22 cellular contexts compared by ENCODE assay signal in genomic region chr10:70651661-70652060, GRCh38. TPM values are rescaled to one million over a fixed set of nuclear protein-coding genes. Genes with fewer than 3 reads are reported as not detected.
A peak's percentile ranks its signal among the peaks of the same experiment; 100 is the strongest.
DNase-seq lines count a peak whose midpoint lies in the region; ATAC-seq, FAIRE-seq and TF ChIP-seq lines count a peak whose summit lies in the region.
"Had no signal": no experiment of that assay in that cellular context is flagged by ENCODE, and none has a peak within 500 bp of the region (broad histone marks: within the 10 kb centered on the region; RNA-seq: fewer than 3 reads in every experiment).

No MANE protein-coding gene starts in this region.

- H3K4me3 ChIP-seq in GM12865 (ENCODE audit: low read depth, low read length) (no peak overlapping the region), RWPE2 (ENCODE audit: severe bottlenecking) (no peak overlapping the region), keratinocyte (ENCODE audit: control insufficient read depth in 2 of 3, extremely low read depth in 1 of 3, insufficient read depth in 2 of 3, low read depth in 1 of 3, low read length in 3 of 3) (no peak overlapping the region)
- H3K4me3 ChIP-seq: A549; BLaER1 treated with 17β-estradiol and CSF1 and Interleukin-3, amounts not matched to agents 10 nM and 100 nM; MG63; SJSA1; spleen; thoracic aorta had no signal

- H3K36me3 ChIP-seq in RWPE2 (ENCODE audit: low read depth): no peaks in the 10 kb centered on the region
- H3K36me3 ChIP-seq in keratinocyte (ENCODE audit: control insufficient read depth in 2 of 2, extremely low read depth in 1 of 2, insufficient read depth in 2 of 2, low read length in 2 of 2): no peaks in the 10 kb centered on the region
- H3K36me3 ChIP-seq: MG63, neutrophil, SJSA1, spleen, thoracic aorta had no signal

- H4K20me1 ChIP-seq in keratinocyte (ENCODE audit: control insufficient read depth, extremely low read depth, insufficient read depth, low read length): no peaks in the 10 kb centered on the region
- H4K20me1 ChIP-seq: BLaER1 treated with 17β-estradiol and CSF1 and Interleukin-3, amounts not matched to agents 10 nM and 100 nM had no signal

- H2AFZ ChIP-seq in keratinocyte (ENCODE audit: control insufficient read depth, low read length): no peak overlapping the region

- ATAC-seq in RWPE2 (ENCODE audit: low read depth): no peak
- ATAC-seq in GM19455 (IDR thresholded peaks at IDR 0.05; ENCODE audit: unreplicated experiment): no peak
- ATAC-seq: A549, left cardiac atrium had no signal

- H3K4me1 ChIP-seq in RWPE2 (ENCODE audit: insufficient read depth, poor library complexity, severe bottlenecking) (peaks cover 9% of the 10 kb centered on the region), keratinocyte (ENCODE audit: control insufficient read depth, extremely low read depth, insufficient read depth, low read length) (peaks cover 37% of the 10 kb centered on the region)
- H3K4me1 ChIP-seq: A549, spleen had no signal

- dilution Hi-C loops in keratinocyte (cut with MboI; ENCODE audit: extremely low pct_ligation_motif_present, low sequenced_read_pairs): no loop called here

- H3K9me3 ChIP-seq in RWPE2 (ENCODE audit: severe bottlenecking) (peaks cover 2% of the 10 kb centered on the region), keratinocyte (ENCODE audit: control insufficient read depth, low read depth, low read length) (peaks cover 11% of the 10 kb centered on the region)
- H3K9me3 ChIP-seq: MG63, thoracic aorta had no signal

- FAIRE-seq in keratinocyte (lab: Jason Lieb, UNC): no peak
- FAIRE-seq: A549, H1 had no signal

- TF ChIP-seq CTCF in GM12865 (IDR thresholded peaks at IDR 0.05; ENCODE audit: insufficient read depth, low read depth, low read length, missing control alignments) (no peak), RWPE2 (IDR thresholded peaks at IDR 0.05; ENCODE audit: poor library complexity, severe bottlenecking) (no peak), keratinocyte (optimal IDR thresholded peaks at IDR 0.05 in 1 of 3, IDR thresholded peaks at IDR 0.05 in 1 of 3, conservative IDR thresholded peaks at IDR 0.05 in 1 of 3; ENCODE audit: extremely low read depth in 1 of 3, insufficient read depth in 2 of 3, low read length in 3 of 3) (no peak), GM20000 (IDR thresholded peaks at IDR 0.05; ENCODE audit: extremely low read depth, missing control alignments) (no peak)

- H3K27ac ChIP-seq in RWPE2 (ENCODE audit: poor library complexity, severe bottlenecking) (peak overlapping the region; percentile 20), keratinocyte (ENCODE audit: control insufficient read depth, insufficient read depth, low read length) (peak overlapping the region; percentile 36)
- H3K27ac ChIP-seq: A549; BLaER1 treated with 17β-estradiol and CSF1 and Interleukin-3, amounts not matched to agents 10 nM and 100 nM; neutrophil; SJSA1; spleen; thoracic aorta had no signal

- H3K27me3 ChIP-seq in RWPE2 (ENCODE audit: insufficient read depth, poor library complexity, severe bottlenecking) (no peaks in the 10 kb centered on the region), keratinocyte (ENCODE audit: control insufficient read depth, extremely low read depth, insufficient read depth, low read length) (no peaks in the 10 kb centered on the region)
- H3K27me3 ChIP-seq: BLaER1 treated with 17β-estradiol and CSF1 and Interleukin-3, amounts not matched to agents 10 nM and 100 nM; MG63; neutrophil; SJSA1; spleen had no signal

- no peaks in the 10 kb centered on the region for H3K79me2 ChIP-seq in keratinocyte (ENCODE audit: control insufficient read depth, insufficient read depth, low read length)

- DNase-seq in NCI-H2171 (lab: John Stamatoyannopoulos, UW): peak; percentile 21
- DNase-seq in NCI-H2171 treated with DMSO at 0.1 percent for 48 hours (lab: John Stamatoyannopoulos, UW): no peak
- peak; percentile 30 for DNase-seq in GM12865 (ENCODE audit: low read depth)
- DNase-seq in RWPE2 (ENCODE audit: low spot score): no peak
- DNase-seq in keratinocyte (ENCODE audit: low read depth, low spot score): no peak
- DNase-seq in activated naive CD4-positive, alpha-beta T cell treated with anti-CD3 and anti-CD28 coated beads, Interleukin-2, amount 50 U/mL, for 16 hours: no peak
- DNase-seq in GM20000 (ENCODE audit: low spot score): no peak
- DNase-seq: activated B cell treated with CpG ODN at 0.5 μM for 24 hours, DMS153, endodermal cell, left cardiac atrium, MG63, NCI-H1930, NCI-H510A treated with DMSO at 0.1 percent for 48 hours, spleen had no signal

- H3K9ac ChIP-seq in keratinocyte (ENCODE audit: control insufficient read depth, extremely low read depth, insufficient read depth, low read length): peak overlapping the region; percentile 29
- H3K9ac ChIP-seq: BLaER1 treated with 17β-estradiol and CSF1 and Interleukin-3, amounts not matched to agents 10 nM and 100 nM had no signal

- H3K4me2 ChIP-seq in keratinocyte (ENCODE audit: control insufficient read depth, extremely low read depth, insufficient read depth, low read depth, low read length): no peak overlapping the region
- H3K4me2 ChIP-seq: A549; BLaER1 treated with 17β-estradiol and CSF1 and Interleukin-3, amounts not matched to agents 10 nM and 100 nM had no signal

- no peaks in the 10 kb centered on the region for H3K9me1 ChIP-seq in keratinocyte (ENCODE audit: control insufficient read depth, extremely low read depth, insufficient read depth, low read length)

RNA-seq across cellular contexts. Expression of gene ADAMTS14, which starts 20.6 kb away (rescaled TPM):
- polyA plus RNA-seq in keratinocyte: 0.09 to 0.75 TPM (median 0.12 TPM) in 3 replicates
- 0.30 TPM for polyA plus RNA-seq in keratinocyte (2011; ENCODE audit: low read depth)
- 0.11 and 0.17 TPM in 2 replicates for polyA plus RNA-seq in keratinocyte (2011; cell fraction: cytosol; rRNA removed)
- polyA plus RNA-seq in keratinocyte (2011; cell fraction: nucleus; rRNA removed): 2.6 and 3.6 TPM in 2 replicates
- polyA plus RNA-seq in keratinocyte (2012; ENCODE audit: low replicate concordance): 0.16 and 0.66 TPM in 2 replicates
- 0.43 to 0.53 TPM (median 0.45 TPM) in 3 replicates for polyA minus RNA-seq in keratinocyte
- not detected for polyA minus RNA-seq in keratinocyte (2011; cell fraction: cytosol; rRNA and poly(A)+ RNA removed)
- polyA minus RNA-seq in keratinocyte (2011; cell fraction: nucleus; rRNA and poly(A)+ RNA removed): 1.6 and 1.8 TPM in 2 replicates

RNA-seq across cellular contexts. Expression of gene PRF1, which starts 49.1 kb away (rescaled TPM):
- 0.02 to 0.09 TPM in 2 of 3 replicates, not detected in the other for polyA plus RNA-seq in keratinocyte
- polyA plus RNA-seq in keratinocyte (2011; ENCODE audit: low read depth): not detected
- polyA plus RNA-seq in keratinocyte (2011; cell fraction: cytosol; rRNA removed): 0.02 TPM in 1 of 2 replicates, not detected in the other
- polyA plus RNA-seq in keratinocyte (2011; cell fraction: nucleus; rRNA removed): not detected in 2 replicates
- not detected in 2 replicates for polyA plus RNA-seq in keratinocyte (2012; ENCODE audit: low replicate concordance)
- polyA minus RNA-seq in keratinocyte: 0.10 TPM in 1 of 3 replicates, not detected in the others
- not detected for polyA minus RNA-seq in keratinocyte (2011; cell fraction: cytosol; rRNA and poly(A)+ RNA removed)
- polyA minus RNA-seq in keratinocyte (2011; cell fraction: nucleus; rRNA and poly(A)+ RNA removed): not detected in 2 replicates
- polyA plus RNA-seq: A549 had no signal

Comparison
In these comparisons a context has a peak if more than half of its experiments do, and no peak if none do; other contexts are left out.
1. DNase-seq: peak in NCI-H2171 (single experiment) and GM12865 (single experiment); none in NCI-H2171 treated with DMSO at 0.1 percent for 48 hours (single experiment), RWPE2 (single experiment), keratinocyte (single experiment), activated naive CD4-positive, alpha-beta T cell treated with anti-CD3 and anti-CD28 coated beads, Interleukin-2, amount 50 U/mL, for 16 hours (single experiment) and GM20000 (single experiment).